In the genomic region with DNA sequence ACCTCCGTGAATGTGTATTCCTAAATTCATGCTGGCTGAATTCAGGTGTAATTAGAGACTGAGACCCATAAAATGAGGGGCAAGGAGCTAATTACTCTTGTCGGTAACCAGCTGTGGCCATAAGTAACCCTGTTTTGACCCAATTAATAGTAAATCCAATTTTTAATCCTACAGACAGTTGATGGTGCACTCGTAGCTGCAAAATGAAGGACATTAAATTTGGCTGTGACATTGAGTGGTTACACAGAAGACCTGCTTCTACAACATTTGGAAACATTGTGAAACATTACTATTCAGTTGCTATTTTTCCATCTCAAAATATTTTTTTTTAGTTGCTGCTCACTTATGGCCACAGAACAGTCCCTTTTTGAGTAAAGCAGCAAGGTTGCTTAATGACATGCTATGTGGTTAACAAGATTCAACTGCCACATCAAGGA, we compare ENCODE assay signal across 9 cellular contexts. TPM values are rescaled to one million over a fixed set of nuclear protein-coding genes. Genes with fewer than 3 reads are reported as not detected.
A peak's percentile ranks its signal among the peaks of the same experiment; 100 is the strongest.
DNase-seq lines count a peak whose midpoint lies in the region; ATAC-seq and TF ChIP-seq lines count a peak whose summit lies in the region.
"Had no signal": no experiment of that assay in that cellular context is flagged by ENCODE, and none has a peak within 500 bp of the region (broad histone marks: within the 10 kb centered on the region; RNA-seq: fewer than 3 reads in every experiment).

No MANE protein-coding gene starts in this region.

- CTCF ChIA-PET in activated CD4-positive, alpha-beta T cell treated with anti-CD3 and anti-CD28 coated beads, Interleukin-2, amount 10 ng/mL, durations not matched to agents 7 days and 5 days (lab: Charles Lee), result interaction anchor here (1.0 kb wide), 1 partner anchor 397 kb away, joined by 3 read pairs; no protein-coding TSS in a partner anchor

- no peaks in the 10 kb centered on the region for H3K27me3 ChIP-seq in SJSA1 (replicated peaks)
- H3K27me3 ChIP-seq in right cardiac atrium (ENCODE audit: control insufficient read depth, insufficient read depth), result no peaks in the 10 kb centered on the region
- H3K27me3 ChIP-seq in thoracic aorta (replicated peaks; ENCODE audit: insufficient read depth), result no peaks in the 10 kb centered on the region

- peaks cover 50% of the 10 kb centered on the region for H3K36me3 Mint-ChIP-seq in activated CD4-positive, alpha-beta T cell treated with anti-CD3 and anti-CD28 coated beads, Interleukin-2, amount 10 ng/mL, durations not matched to agents 7 days and 5 days (ENCODE audit: low read depth)

- H3K4me1 Mint-ChIP-seq in activated CD4-positive, alpha-beta T cell treated with anti-CD3 and anti-CD28 coated beads, Interleukin-2, amount 10 ng/mL, durations not matched to agents 7 days and 5 days, result peaks cover 73% of the 10 kb centered on the region

- peak overlapping the region; percentile 22 for H3K27ac Mint-ChIP-seq in activated CD4-positive, alpha-beta T cell treated with anti-CD3 and anti-CD28 coated beads, Interleukin-2, amount 10 ng/mL, durations not matched to agents 7 days and 5 days

- H3K4me3 Mint-ChIP-seq in activated CD4-positive, alpha-beta T cell treated with anti-CD3 and anti-CD28 coated beads, Interleukin-2, amount 10 ng/mL, durations not matched to agents 7 days and 5 days, result no peak overlapping the region

- H3K4me3 ChIP-seq in SJSA1, result no peak overlapping the region
- H3K4me3 ChIP-seq in right cardiac atrium (ENCODE audit: low read length), result peak overlapping the region; percentile 62
- peak overlapping the region; percentile 67 for H3K4me3 ChIP-seq in thoracic aorta

- H3K36me3 ChIP-seq in SJSA1 (peaks cover 48% of the 10 kb centered on the region), thoracic aorta (no peaks in the 10 kb centered on the region)

- H3K9me3 ChIP-seq in SJSA1 (replicated peaks), result no peaks in the 10 kb centered on the region
- no peaks in the 10 kb centered on the region for H3K9me3 ChIP-seq in right cardiac atrium (ENCODE audit: control insufficient read depth, low read length)
- no peaks in the 10 kb centered on the region for H3K9me3 ChIP-seq in thoracic aorta

- H3K4me1 ChIP-seq in SJSA1 (replicated peaks), result peaks cover 68% of the 10 kb centered on the region
- H3K4me1 ChIP-seq in right cardiac atrium (ENCODE audit: control insufficient read depth, insufficient read depth, low read length), result peaks cover 6% of the 10 kb centered on the region
- H3K4me1 ChIP-seq in thoracic aorta (ENCODE audit: control insufficient read depth in 1 of 2, low read depth in 2 of 2), result peaks cover 73 to 90% of the 10 kb centered on the region in 2 donors

- H3K9me3 Mint-ChIP-seq in activated CD4-positive, alpha-beta T cell treated with anti-CD3 and anti-CD28 coated beads, Interleukin-2, amount 10 ng/mL, durations not matched to agents 7 days and 5 days, result no peaks in the 10 kb centered on the region

- no peaks in the 10 kb centered on the region for H3K27me3 Mint-ChIP-seq in activated CD4-positive, alpha-beta T cell treated with anti-CD3 and anti-CD28 coated beads, Interleukin-2, amount 10 ng/mL, durations not matched to agents 7 days and 5 days

- POLR2A ChIA-PET in activated CD4-positive, alpha-beta T cell treated with anti-CD3 and anti-CD28 coated beads, Interleukin-2, amount 10 ng/mL, durations not matched to agents 7 days and 5 days (lab: Charles Lee), result interaction anchor here (0.7 kb wide), 2 partner anchors 19 to 200 kb away, joined by 3 to 4 read pairs; no protein-coding TSS in a partner anchor

- H3K27ac ChIP-seq in SJSA1, result peak overlapping the region; percentile 14
- H3K27ac ChIP-seq in right cardiac atrium (ENCODE audit: low read length), result peak overlapping the region; percentile 94
- peak overlapping the region; percentile 62 to 83 for H3K27ac ChIP-seq in thoracic aorta

- no peak for TF ChIP-seq CTCF in thoracic aorta (IDR thresholded peaks at IDR 0.05)

- intact Hi-C loops in right cardiac atrium (cut with DNase I), result loop anchor here in 1 of 4 donors (10.0 kb wide), 1 partner anchor 133 kb away; no protein-coding TSS in a partner anchor

- WGBS in right cardiac atrium, result 42% methylated on average over 3 of the region's 3 CpGs

- no peak for ATAC-seq in right cardiac atrium
- ATAC-seq in thoracic aorta (ENCODE audit: insufficient number of reproducible peaks, low FRiP score, low read depth), result no peak
- no peak for ATAC-seq in GM18868 (IDR thresholded peaks at IDR 0.05; ENCODE audit: unreplicated experiment)

- no peak for DNase-seq in activated CD4-positive, alpha-beta T cell treated with anti-CD3 and anti-CD28 coated beads, Interleukin-2, amount 10 ng/mL, durations not matched to agents 7 days and 5 days
- DNase-seq in activated CD4-positive, alpha-beta T cell treated with anti-CD3 and anti-CD28 coated beads, Interleukin-2, amount 50 U/mL, for 1 hour, result no peak
- DNase-seq in SJSA1 (ENCODE audit: low read depth in 1 of 2, low spot score in 2 of 2) (no peak), right cardiac atrium (no peak), thoracic aorta (ENCODE audit: low spot score) (no peak), HuH-7 (ENCODE audit: low spot score) (no peak), NCI-H226 (no peak)
- DNase-seq: HCEC 1CT had no signal

RNA-seq across cellular contexts. Expression of a gene that starts 33.0 kb away (rescaled TPM):
- total RNA-seq in activated CD4-positive, alpha-beta T cell treated with anti-CD3 and anti-CD28 coated beads, Interleukin-2, amount 10 ng/mL, durations not matched to agents 7 days and 5 days, result 100 to 1,000 TPM; 437 to 559 TPM
- total RNA-seq in SJSA1 (2014; rRNA removed; shearing (Covaris generic)), result 158 and 317 TPM in 2 replicates
- total RNA-seq in right cardiac atrium (100 to 1,000 TPM; 142 to 160 (median 154) TPM), thoracic aorta (1,000 to 10,000 TPM in 1 of 2 donors, 100 to 1,000 TPM in 1; 783 to 1,062 TPM)
- polyA plus RNA-seq in right cardiac atrium, result 52.7 TPM

Comparison
In these comparisons a context has a peak if more than half of its experiments do, and no peak if none do; other contexts are left out.
1. H3K27ac ChIP-seq: peak in every context shown above with its lines; median percentile 94 in right cardiac atrium; 72 in thoracic aorta; 14 in SJSA1.